ENCODE assay signal across 1 cellular context in the genomic region with DNA sequence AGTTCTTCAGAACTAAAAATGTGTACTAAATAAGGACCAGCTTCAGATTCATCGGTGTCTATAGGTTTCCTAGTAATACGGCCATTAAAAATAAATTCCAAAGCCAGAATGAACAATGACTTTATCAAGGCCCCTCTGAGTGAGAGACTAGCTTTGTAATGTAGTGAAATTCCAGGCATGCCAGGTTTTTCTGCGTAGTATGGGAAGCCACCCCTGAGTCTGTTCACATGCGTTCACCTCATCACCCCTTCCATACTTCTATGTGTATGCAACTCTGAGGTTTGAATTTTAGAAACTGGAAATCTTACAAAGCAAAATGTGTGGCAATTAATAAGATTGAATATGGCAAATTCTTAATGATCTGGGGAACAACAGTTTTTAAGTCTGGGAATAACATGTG.
TF ChIP-seq lines count a peak whose summit lies in the region.

No MANE protein-coding gene starts in this region.

TF ChIP-seq in HepG2, 621 proteins besides CTCF, POLR2A, EP300 and RAD21:
- TF ChIP-seq ZNF251 (CRISPR knock-in tag; IDR thresholded peaks at IDR 0.05) (no peak), TMF1 (CRISPR knock-in tag; IDR thresholded peaks at IDR 0.05; ENCODE audit: low read depth) (no peak), TCF7 (IDR thresholded peaks at IDR 0.05; ENCODE audit: low read depth) (no peak), ZNF562 (CRISPR knock-in tag; IDR thresholded peaks at IDR 0.05; ENCODE audit: borderline replicate concordance) (no peak), SOX6 (IDR thresholded peaks at IDR 0.05) (no peak), SOX6 (CRISPR knock-in tag; IDR thresholded peaks at IDR 0.05) (no peak), AKAP8 (CRISPR knock-in tag; IDR thresholded peaks at IDR 0.05) (no peak), EED (CRISPR knock-in tag; IDR thresholded peaks at IDR 0.05) (no peak), CBFB (CRISPR knock-in tag; IDR thresholded peaks at IDR 0.05) (no peak), KDM6A (CRISPR knock-in tag; IDR thresholded peaks at IDR 0.05; ENCODE audit: low read depth) (no peak), SMAD3 (CRISPR knock-in tag; IDR thresholded peaks at IDR 0.05) (no peak)
- TF ChIP-seq, protein P1, sequence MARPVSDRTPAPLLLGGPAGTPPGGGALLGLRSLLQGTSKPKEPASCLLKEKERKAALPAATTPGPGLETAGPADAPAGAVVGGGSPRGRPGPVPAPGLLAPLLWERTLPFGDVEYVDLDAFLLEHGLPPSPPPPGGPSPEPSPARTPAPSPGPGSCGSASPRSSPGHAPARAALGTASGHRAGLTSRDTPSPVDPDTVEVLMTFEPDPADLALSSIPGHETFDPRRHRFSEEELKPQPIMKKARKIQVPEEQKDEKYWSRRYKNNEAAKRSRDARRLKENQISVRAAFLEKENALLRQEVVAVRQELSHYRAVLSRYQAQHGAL (CRISPR knock-in tag; IDR thresholded peaks at IDR 0.05; ENCODE audit: not compliant biosample characterization) = no peak
